Comparison of ENCODE assay signal across 14 cellular contexts in the genomic region with DNA sequence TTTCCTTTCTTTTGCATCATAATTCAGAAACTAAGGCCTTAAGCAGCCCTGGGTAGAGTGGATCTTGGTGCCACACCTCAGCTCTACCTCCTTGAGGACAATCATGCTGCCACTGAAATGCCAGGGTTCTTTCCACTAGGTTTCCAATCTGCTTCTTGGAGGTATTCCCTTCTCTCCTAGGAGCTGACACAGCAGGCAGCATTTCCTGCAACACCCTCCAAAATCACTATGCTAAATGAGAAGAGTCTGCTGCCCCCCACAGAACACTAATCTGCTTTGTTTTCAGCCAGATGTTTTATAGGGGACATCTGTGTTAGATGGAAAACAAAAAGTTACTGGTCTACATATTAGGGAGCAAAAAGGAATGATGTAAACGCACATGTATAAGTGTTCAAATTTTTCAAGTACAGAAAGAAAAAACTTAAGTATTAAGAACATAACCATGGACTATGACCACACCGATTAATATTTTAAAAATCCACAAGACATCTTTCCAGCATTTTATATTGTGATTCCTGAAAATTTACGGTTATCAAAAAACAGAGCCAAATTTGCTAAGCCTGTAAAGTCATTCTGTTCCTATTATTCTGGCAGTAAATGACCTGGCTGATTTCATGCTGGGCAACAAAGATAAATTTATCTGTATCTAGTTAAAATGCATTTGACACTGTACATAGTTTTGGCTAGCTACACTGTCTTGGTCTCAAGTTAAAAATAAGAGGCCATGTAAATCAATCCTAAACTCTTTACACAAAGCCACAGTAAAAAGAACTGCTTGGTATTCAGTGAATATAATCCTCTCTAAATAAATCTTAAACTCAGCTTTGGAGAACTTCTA.
"Had no signal": no experiment of that assay in that cellular context is flagged by ENCODE, and none has a peak within 500 bp of the region (broad histone marks: within the 10 kb centered on the region; RNA-seq: fewer than 3 reads in every experiment).

No MANE protein-coding gene starts in this region.

- H3K9me3 ChIP-seq: body of pancreas had no signal

- H3K27me3 ChIP-seq: body of pancreas, heart right ventricle had no signal

- H3K36me3 Mint-ChIP-seq: memory B cell had no signal

- H3K27me3 Mint-ChIP-seq: dendritic cell treated with granulocyte-macrophage colony-stimulating factor and Interleukin-4, amounts not matched to agents 40 ng/mL and 50 ng/mL, for 4 days; memory B cell had no signal

- H3K4me3 ChIP-seq: body of pancreas, heart right ventricle had no signal

- H3K4me1 ChIP-seq: body of pancreas had no signal

- H3K4me3 Mint-ChIP-seq: dendritic cell treated with granulocyte-macrophage colony-stimulating factor and Interleukin-4, amounts not matched to agents 40 ng/mL and 50 ng/mL, for 4 days; memory B cell; type B pancreatic cell had no signal

- H3K4me1 Mint-ChIP-seq: memory B cell had no signal

- H3K27ac ChIP-seq: body of pancreas, WERI-Rb-1 had no signal

- H3K9me3 Mint-ChIP-seq: dendritic cell treated with granulocyte-macrophage colony-stimulating factor and Interleukin-4, amounts not matched to agents 40 ng/mL and 50 ng/mL, for 4 days; type B pancreatic cell had no signal

- H3K27ac Mint-ChIP-seq: dendritic cell treated with granulocyte-macrophage colony-stimulating factor and Interleukin-4, amounts not matched to agents 40 ng/mL and 50 ng/mL, for 4 days; memory B cell; type B pancreatic cell had no signal

- H3K36me3 ChIP-seq: heart right ventricle, WERI-Rb-1 had no signal

- DNase-seq: activated CD4-positive, alpha-beta T cell treated with anti-CD3 and anti-CD28 coated beads for 4 hours; activated CD8-positive, alpha-beta memory T cell treated with anti-CD3 and anti-CD28 coated beads for 24 hours; activated naive CD4-positive, alpha-beta T cell treated with Interleukin-2 at 50 U/mL for 16 hours; body of pancreas; foreskin melanocyte; heart right ventricle; islet precursor cell; stimulated activated CD4-positive, alpha-beta T cell treated with anti-CD3 and anti-CD28 coated beads, Interleukin-2, amount 100 ng/mL, for 48 hours; stimulated activated naive CD4-positive, alpha-beta T cell treated with Interleukin-2 at 50 U/mL for 16 hours; T-helper 9 cell; WERI-Rb-1 had no signal
